ENCODE assay signal across 35 cellular contexts in the genomic region with DNA sequence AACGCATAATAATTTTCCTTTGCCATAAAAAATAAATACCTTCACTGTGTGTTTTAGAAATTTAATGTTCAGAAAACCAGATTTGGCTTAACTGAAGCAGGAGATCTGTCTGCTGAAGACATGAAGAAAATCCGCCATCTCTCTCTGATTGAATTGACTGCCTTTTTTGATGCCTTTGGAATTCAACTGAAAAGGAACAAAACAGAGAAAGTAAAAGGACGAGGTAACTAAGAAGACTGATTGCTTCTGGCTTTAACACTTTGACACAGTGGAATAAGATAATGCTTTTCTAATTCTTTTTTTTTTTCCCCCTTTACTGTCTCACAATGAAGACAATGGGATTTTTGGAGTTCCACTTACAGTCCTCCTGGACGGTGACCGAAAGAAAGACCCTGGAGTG.
"Had no signal": no experiment of that assay in that cellular context is flagged by ENCODE, and none has a peak within 500 bp of the region (broad histone marks: within the 10 kb centered on the region; RNA-seq: fewer than 3 reads in every experiment).

No MANE protein-coding gene starts in this region.

- H3K4me1 Mint-ChIP-seq: activated B cell treated with CpG ODN at 0.5 μM for 24 hours; activated CD4-positive, alpha-beta T cell treated with anti-CD3 and anti-CD28 coated beads for 36 hours; activated naive CD8-positive, alpha-beta T cell treated with anti-CD3 and anti-CD28 coated beads for 36 hours; activated T-helper 17 cell treated with anti-CD3 and anti-CD28 coated beads, Interleukin-2, amount 50 U/mL, for 72 hours had no signal

- H3K36me3 ChIP-seq: adrenal gland, brain microvascular endothelial cell, breast epithelium had no signal

- H3K4me1 ChIP-seq: adrenal gland, body of pancreas, breast epithelium had no signal

- H3K4me3 ChIP-seq: adrenal gland, body of pancreas, breast epithelium had no signal

- H3K9me3 ChIP-seq: adrenal gland, body of pancreas, breast epithelium had no signal

- H3K36me3 Mint-ChIP-seq: activated CD4-positive, alpha-beta memory T cell treated with anti-CD3 and anti-CD28 coated beads for 36 hours; activated naive CD4-positive, alpha-beta T cell treated with anti-CD3 and anti-CD28 coated beads, Interleukin-2, amount 50 U/mL, for 72 hours; activated naive CD8-positive, alpha-beta T cell treated with anti-CD3 and anti-CD28 coated beads for 36 hours had no signal

- H3K27ac Mint-ChIP-seq: activated B cell treated with CpG ODN at 0.5 μM for 24 hours; activated CD4-positive, alpha-beta memory T cell treated with anti-CD3 and anti-CD28 coated beads for 36 hours; activated CD4-positive, alpha-beta T cell treated with anti-CD3 and anti-CD28 coated beads for 36 hours; activated CD8-positive, alpha-beta T cell treated with anti-CD3 and anti-CD28 coated beads for 36 hours; activated naive CD4-positive, alpha-beta T cell treated with anti-CD3 and anti-CD28 coated beads for 36 hours; activated naive CD4-positive, alpha-beta T cell treated with anti-CD3 and anti-CD28 coated beads, Interleukin-2, amount 50 U/mL, for 72 hours; activated naive CD8-positive, alpha-beta T cell treated with anti-CD3 and anti-CD28 coated beads for 36 hours; activated T-cell treated with anti-CD3 and anti-CD28 coated beads, Interleukin-2, amount 50 U/mL, for 72 hours; activated T-helper 1 cell treated with anti-CD3 and anti-CD28 coated beads, Interleukin-12 subunit alpha, Interleukin-12 subunit beta, Interleukin-2, Interleukin-4 antibody, amounts not matched to agents 30 ng/mL and 10 ng/mL and 1 ng/mL, durations not matched to agents 14 hours and 24 hours and 36 hours; activated T-helper 17 cell treated with anti-CD3 and anti-CD28 coated beads, Interleukin-2, amount 50 U/mL, for 72 hours; T-helper 1 cell treated with Interleukin-12 subunit alpha and Interleukin-12 subunit beta and Interleukin-4 antibody, amounts not matched to agents 30 μg/mL and 1 μg/mL, for 36 hours; T-helper 2 cell treated with Interferon-gamma antibody and Interleukin-4, amounts not matched to agents 5 μg/mL and 100 μg/mL, for 36 hours had no signal

- ATAC-seq: activated CD4-positive, alpha-beta T cell treated with anti-CD3 and anti-CD28 coated beads for 36 hours; activated CD4-positive, CD25-positive, alpha-beta regulatory T cell treated with anti-CD3 and anti-CD28 coated beads, Interleukin-2, amount 50 U/mL, for 24 hours; activated CD8-positive, alpha-beta T cell treated with anti-CD3 and anti-CD28 coated beads for 36 hours; activated naive CD4-positive, alpha-beta T cell treated with anti-CD3 and anti-CD28 coated beads, Interleukin-2, amount 50 U/mL, for 72 hours; activated T-cell treated with anti-CD3 and anti-CD28 coated beads, Interleukin-2, amount 50 U/mL, for 4 hours; activated T-cell treated with anti-CD3 and anti-CD28 coated beads, Interleukin-2, amount 50 U/mL, for 72 hours; activated T-helper 17 cell treated with anti-CD3 and anti-CD28 coated beads, Interleukin-2, amount 50 U/mL, for 72 hours; body of pancreas had no signal

- H3K9me3 Mint-ChIP-seq: activated B cell treated with CpG ODN at 0.5 μM for 24 hours; activated CD4-positive, alpha-beta memory T cell treated with anti-CD3 and anti-CD28 coated beads for 36 hours; activated naive CD4-positive, alpha-beta T cell treated with anti-CD3 and anti-CD28 coated beads for 36 hours; activated naive CD8-positive, alpha-beta T cell treated with anti-CD3 and anti-CD28 coated beads for 36 hours; activated T-cell treated with anti-CD3 and anti-CD28 coated beads, Interleukin-2, amount 50 U/mL, for 4 hours; activated T-helper 1 cell treated with anti-CD3 and anti-CD28 coated beads, Interleukin-12 subunit alpha, Interleukin-12 subunit beta, Interleukin-2, Interleukin-4 antibody, amounts not matched to agents 30 ng/mL and 10 ng/mL and 1 ng/mL, durations not matched to agents 14 hours and 24 hours and 36 hours; activated T-helper 17 cell treated with anti-CD3 and anti-CD28 coated beads, Interleukin-2, amount 50 U/mL, for 72 hours; T-helper 2 cell treated with Interferon-gamma antibody and Interleukin-4, amounts not matched to agents 5 μg/mL and 100 μg/mL, for 36 hours had no signal

- H3K27ac ChIP-seq: adrenal gland, body of pancreas, brain microvascular endothelial cell, breast epithelium had no signal

- DNase-seq: activated B cell treated with CpG ODN at 0.5 μM for 24 hours; activated CD4-positive, alpha-beta memory T cell treated with anti-CD3 and anti-CD28 coated beads for 36 hours; activated CD4-positive, alpha-beta T cell treated with anti-CD3 and anti-CD28 coated beads for 1 hour; activated CD4-positive, alpha-beta T cell treated with anti-CD3 and anti-CD28 coated beads for 36 hours; activated CD4-positive, alpha-beta T cell treated with anti-CD3 and anti-CD28 coated beads for 48 hours; activated CD4-positive, alpha-beta T cell treated with anti-CD3 and anti-CD28 coated beads, Interleukin-2, amount 50 U/mL, for 1 hour; activated CD4-positive, alpha-beta T cell treated with anti-CD3 and anti-CD28 coated beads, Interleukin-2, amount 50 U/mL, for 4 hours; activated CD8-positive, alpha-beta memory T cell treated with anti-CD3 and anti-CD28 coated beads, Interleukin-2, amount 50 U/mL, for 4 hours; activated CD8-positive, alpha-beta T cell treated with anti-CD3 and anti-CD28 coated beads for 36 hours; activated effector memory CD4-positive, alpha-beta T cell treated with anti-CD3 and anti-CD28 coated beads, Interleukin-2, amount 50 U/mL, for 16 hours; activated gamma-delta T cell treated with Interleukin-2 at 50 U/mL for 16 hours; activated naive CD4-positive, alpha-beta T cell; activated naive CD4-positive, alpha-beta T cell treated with anti-CD3 and anti-CD28 coated beads for 36 hours; activated naive CD4-positive, alpha-beta T cell treated with anti-CD3 and anti-CD28 coated beads, Interleukin-2, amount 50 U/mL, for 16 hours; activated naive CD8-positive, alpha-beta T cell treated with anti-CD3 and anti-CD28 coated beads for 36 hours; activated T-cell treated with anti-CD3 and anti-CD28 coated beads for 4 hours; activated T-cell treated with anti-CD3 and anti-CD28 coated beads, Interleukin-2, amount 50 U/mL, for 1 hour; activated T-cell treated with anti-CD3 and anti-CD28 coated beads, Interleukin-2, amount 50 U/mL, for 4 hours; activated T-cell treated with anti-CD3 and anti-CD28 coated beads, Interleukin-2, amount 50 U/mL, for 72 hours; adrenal gland; amniotic stem cell; aorta; body of pancreas; brain microvascular endothelial cell; central memory CD4-positive, alpha-beta T cell; T-helper 1 cell; T-helper 2 cell; T-helper 9 cell had no signal

- H3K27me3 ChIP-seq: adrenal gland, body of pancreas, brain microvascular endothelial cell, breast epithelium had no signal

- H3K4me3 Mint-ChIP-seq: activated B cell treated with CpG ODN at 0.5 μM for 24 hours; activated CD4-positive, alpha-beta memory T cell treated with anti-CD3 and anti-CD28 coated beads for 36 hours; activated CD4-positive, alpha-beta T cell treated with anti-CD3 and anti-CD28 coated beads for 36 hours; activated CD8-positive, alpha-beta T cell treated with anti-CD3 and anti-CD28 coated beads for 36 hours; activated naive CD4-positive, alpha-beta T cell treated with anti-CD3 and anti-CD28 coated beads for 36 hours; activated naive CD8-positive, alpha-beta T cell treated with anti-CD3 and anti-CD28 coated beads for 36 hours; activated T-cell treated with anti-CD3 and anti-CD28 coated beads, Interleukin-2, amount 50 U/mL, for 4 hours; activated T-cell treated with anti-CD3 and anti-CD28 coated beads, Interleukin-2, amount 50 U/mL, for 72 hours; activated T-helper 1 cell treated with anti-CD3 and anti-CD28 coated beads, Interleukin-12 subunit alpha, Interleukin-12 subunit beta, Interleukin-2, Interleukin-4 antibody, amounts not matched to agents 30 ng/mL and 10 ng/mL and 1 ng/mL, durations not matched to agents 14 hours and 24 hours and 36 hours; activated T-helper 17 cell treated with anti-CD3 and anti-CD28 coated beads, Interleukin-2, amount 50 U/mL, for 72 hours; T-helper 1 cell treated with Interleukin-12 subunit alpha and Interleukin-12 subunit beta and Interleukin-4 antibody, amounts not matched to agents 30 μg/mL and 1 μg/mL, for 36 hours; T-helper 2 cell treated with Interferon-gamma antibody and Interleukin-4, amounts not matched to agents 5 μg/mL and 100 μg/mL, for 36 hours had no signal

- H3K27me3 Mint-ChIP-seq: activated B cell treated with CpG ODN at 0.5 μM for 24 hours; activated CD4-positive, alpha-beta memory T cell treated with anti-CD3 and anti-CD28 coated beads for 36 hours; activated CD4-positive, alpha-beta T cell treated with anti-CD3 and anti-CD28 coated beads for 36 hours; activated CD8-positive, alpha-beta T cell treated with anti-CD3 and anti-CD28 coated beads for 36 hours; activated naive CD8-positive, alpha-beta T cell treated with anti-CD3 and anti-CD28 coated beads for 36 hours had no signal
